In genomic region chr13:80975903-80976302, GRCh38 we compare ENCODE assay signal across 33 cellular contexts.
"Had no signal": no experiment of that assay in that cellular context is flagged by ENCODE, and none has a peak within 500 bp of the region (broad histone marks: within the 10 kb centered on the region; RNA-seq: fewer than 3 reads in every experiment).

No MANE protein-coding gene starts in this region.

- H3K36me3 ChIP-seq: brain microvascular endothelial cell, WERI-Rb-1 had no signal

- H3K4me1 Mint-ChIP-seq: activated B cell treated with CpG ODN at 0.5 μM for 24 hours; activated T-helper 17 cell treated with anti-CD3 and anti-CD28 coated beads, Interleukin-2, amount 50 U/mL, for 72 hours; central memory CD8-positive, alpha-beta T cell; endodermal cell; T-helper 17 cell had no signal

- H3K27ac Mint-ChIP-seq: activated B cell treated with CpG ODN at 0.5 μM for 24 hours; activated CD8-positive, alpha-beta T cell treated with anti-CD3 and anti-CD28 coated beads for 36 hours; activated naive CD8-positive, alpha-beta T cell; activated T-helper 17 cell treated with anti-CD3 and anti-CD28 coated beads, Interleukin-2, amount 50 U/mL, for 72 hours; dendritic cell treated with granulocyte-macrophage colony-stimulating factor and Interleukin-4, amounts not matched to agents 40 ng/mL and 50 ng/mL, for 4 days; endodermal cell; T-helper 17 cell; T-helper 2 cell treated with Interferon-gamma antibody and Interleukin-4, amounts not matched to agents 5 μg/mL and 100 μg/mL, for 36 hours had no signal

- H3K9me3 Mint-ChIP-seq: activated B cell treated with CpG ODN at 0.5 μM for 24 hours; activated CD8-positive, alpha-beta T cell treated with anti-CD3 and anti-CD28 coated beads for 36 hours; activated T-cell treated with anti-CD3 and anti-CD28 coated beads, Interleukin-2, amount 50 U/mL, for 4 hours; endodermal cell; T-helper 2 cell treated with Interferon-gamma antibody and Interleukin-4, amounts not matched to agents 5 μg/mL and 100 μg/mL, for 36 hours had no signal

- ATAC-seq: activated CD4-positive, CD25-positive, alpha-beta regulatory T cell treated with anti-CD3 and anti-CD28 coated beads, Interleukin-2, amount 50 U/mL, for 24 hours; activated CD8-positive, alpha-beta T cell treated with anti-CD3 and anti-CD28 coated beads for 36 hours; activated T-cell treated with anti-CD3 and anti-CD28 coated beads, Interleukin-2, amount 50 U/mL, for 4 hours; activated T-helper 17 cell treated with anti-CD3 and anti-CD28 coated beads, Interleukin-2, amount 50 U/mL, for 72 hours; esophagus mucosa; T-helper 17 cell had no signal

- DNase-seq: activated B cell treated with CpG ODN at 0.5 μM for 24 hours; activated CD4-positive, alpha-beta T cell treated with anti-CD3 and anti-CD28 coated beads for 48 hours; activated CD4-positive, alpha-beta T cell treated with anti-CD3 and anti-CD28 coated beads, Interleukin-2, amount 50 U/mL, for 1 hour; activated CD4-positive, alpha-beta T cell treated with anti-CD3 and anti-CD28 coated beads, Interleukin-2, amount 50 U/mL, for 48 hours; activated CD8-positive, alpha-beta memory T cell treated with anti-CD3 and anti-CD28 coated beads for 24 hours; activated CD8-positive, alpha-beta T cell treated with anti-CD3 and anti-CD28 coated beads for 36 hours; activated effector memory CD4-positive, alpha-beta T cell treated with Interleukin-2 at 50 U/mL for 16 hours; activated gamma-delta T cell treated with Interleukin-2 at 50 U/mL for 16 hours; activated naive CD4-positive, alpha-beta T cell treated with anti-CD3 and anti-CD28 coated beads, Interleukin-2, amount 50 U/mL, for 16 hours; activated naive CD4-positive, alpha-beta T cell treated with Interleukin-2 at 50 U/mL for 16 hours; activated T-cell treated with anti-CD3 and anti-CD28 coated beads, Interleukin-2, amount 50 U/mL, for 4 hours; amniotic stem cell; anterior cingulate cortex; brain microvascular endothelial cell; dorsolateral prefrontal cortex; effector memory CD4-positive, alpha-beta T cell; endodermal cell; foreskin fibroblast; T-helper 1 cell; T-helper 17 cell; T1000; WERI-Rb-1 had no signal

- FAIRE-seq: astrocyte, bronchial epithelial cell, frontal cortex had no signal

- H3K4me3 ChIP-seq: coronary artery, dorsolateral prefrontal cortex had no signal

- H3K27me3 ChIP-seq: brain microvascular endothelial cell, dorsolateral prefrontal cortex had no signal

- H3K27me3 Mint-ChIP-seq: activated B cell treated with CpG ODN at 0.5 μM for 24 hours; activated CD8-positive, alpha-beta T cell treated with anti-CD3 and anti-CD28 coated beads for 36 hours; activated naive CD8-positive, alpha-beta T cell; activated T-helper 17 cell treated with anti-CD3 and anti-CD28 coated beads, Interleukin-2, amount 50 U/mL, for 72 hours; central memory CD8-positive, alpha-beta T cell; dendritic cell treated with granulocyte-macrophage colony-stimulating factor and Interleukin-4, amounts not matched to agents 40 ng/mL and 50 ng/mL, for 4 days; T-helper 17 cell had no signal

- H3K27ac ChIP-seq: brain microvascular endothelial cell, coronary artery, dorsolateral prefrontal cortex, WERI-Rb-1 had no signal

- H3K4me3 Mint-ChIP-seq: activated B cell treated with CpG ODN at 0.5 μM for 24 hours; activated CD8-positive, alpha-beta T cell treated with anti-CD3 and anti-CD28 coated beads for 36 hours; activated naive CD8-positive, alpha-beta T cell; activated T-cell treated with anti-CD3 and anti-CD28 coated beads, Interleukin-2, amount 50 U/mL, for 4 hours; activated T-helper 17 cell treated with anti-CD3 and anti-CD28 coated beads, Interleukin-2, amount 50 U/mL, for 72 hours; central memory CD8-positive, alpha-beta T cell; dendritic cell treated with granulocyte-macrophage colony-stimulating factor and Interleukin-4, amounts not matched to agents 40 ng/mL and 50 ng/mL, for 4 days; endodermal cell; T-helper 17 cell; T-helper 2 cell treated with Interferon-gamma antibody and Interleukin-4, amounts not matched to agents 5 μg/mL and 100 μg/mL, for 36 hours had no signal

- H3K36me3 Mint-ChIP-seq: activated naive CD8-positive, alpha-beta T cell had no signal
